In the genomic region with DNA sequence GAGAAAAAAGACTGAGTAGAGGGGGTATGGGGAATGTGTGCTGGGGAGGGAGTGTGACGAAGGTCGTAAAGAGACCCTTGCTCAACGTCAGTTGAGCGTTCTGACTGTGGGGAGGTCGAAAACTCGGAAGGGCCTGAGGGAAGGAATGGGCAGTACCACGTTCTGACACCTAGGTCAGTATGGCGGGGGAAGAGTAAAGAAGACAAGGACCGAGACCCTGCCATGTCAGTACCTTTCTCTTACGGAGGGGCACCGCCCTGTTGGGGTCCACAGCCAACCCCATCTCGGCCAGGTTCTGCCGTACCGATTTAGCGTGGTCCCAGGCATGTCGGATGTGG, we compare ENCODE assay signal across 2 cellular contexts.
TF ChIP-seq lines count a peak whose summit lies in the region.

No MANE protein-coding gene starts in this region.

TF ChIP-seq in GM12878, 131 proteins besides CTCF, POLR2A, EP300 and RAD21:
- TF ChIP-seq RUNX3 (IDR thresholded peaks at IDR 0.05; ENCODE audit: low read length): no peak
- no peak for TF ChIP-seq BRCA1 (IDR thresholded peaks at IDR 0.05; ENCODE audit: low read depth, low read length)
- no peak for TF ChIP-seq ETV6 (conservative IDR thresholded peaks at IDR 0.05 in 1 of 2, IDR thresholded peaks at IDR 0.05 in 1 of 2; ENCODE audit: borderline replicate concordance in 1 of 2, low read depth in 1 of 2)
- no peak for TF ChIP-seq PAX8 (IDR thresholded peaks at IDR 0.05)
- 0 out of 2 replicates have a peak, but pooled peaks have one; percentile 37 for TF ChIP-seq LARP7 (IDR thresholded peaks at IDR 0.05)
- TF ChIP-seq STAT1 (conservative IDR thresholded peaks at IDR 0.05): no peak
- TF ChIP-seq, protein P1, sequence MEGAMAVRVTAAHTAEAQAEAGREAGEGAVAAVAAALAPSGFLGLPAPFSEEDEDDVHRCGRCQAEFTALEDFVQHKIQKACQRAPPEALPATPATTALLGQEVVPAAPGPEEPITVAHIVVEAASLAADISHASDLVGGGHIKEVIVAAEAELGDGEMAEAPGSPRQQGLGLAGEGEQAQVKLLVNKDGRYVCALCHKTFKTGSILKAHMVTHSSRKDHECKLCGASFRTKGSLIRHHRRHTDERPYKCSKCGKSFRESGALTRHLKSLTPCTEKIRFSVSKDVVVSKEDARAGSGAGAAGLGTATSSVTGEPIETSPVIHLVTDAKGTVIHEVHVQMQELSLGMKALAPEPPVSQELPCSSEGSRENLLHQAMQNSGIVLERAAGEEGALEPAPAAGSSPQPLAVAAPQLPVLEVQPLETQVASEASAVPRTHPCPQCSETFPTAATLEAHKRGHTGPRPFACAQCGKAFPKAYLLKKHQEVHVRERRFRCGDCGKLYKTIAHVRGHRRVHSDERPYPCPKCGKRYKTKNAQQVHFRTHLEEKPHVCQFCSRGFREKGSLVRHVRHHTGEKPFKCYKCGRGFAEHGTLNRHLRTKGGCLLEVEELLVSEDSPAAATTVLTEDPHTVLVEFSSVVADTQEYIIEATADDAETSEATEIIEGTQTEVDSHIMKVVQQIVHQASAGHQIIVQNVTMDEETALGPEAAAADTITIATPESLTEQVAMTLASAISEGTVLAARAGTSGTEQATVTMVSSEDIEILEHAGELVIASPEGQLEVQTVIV (IDR thresholded peaks at IDR 0.05; ENCODE audit: borderline replicate concordance, partially characterized antibody): peak; percentile 32
TF ChIP-seq in GM12878: peak in this region for 2.

TF ChIP-seq in liver, 16 proteins besides CTCF, POLR2A, EP300 and RAD21:
- TF ChIP-seq FOXA2 (IDR thresholded peaks at IDR 0.05): no peak
- no peak for TF ChIP-seq NR2F2 (IDR thresholded peaks at IDR 0.05)
- TF ChIP-seq GABPA (IDR thresholded peaks at IDR 0.05 in 1 of 2, conservative IDR thresholded peaks at IDR 0.05 in 1 of 2): no peak
- no peak for TF ChIP-seq SP1 (IDR thresholded peaks at IDR 0.05)
- TF ChIP-seq, protein P2, sequence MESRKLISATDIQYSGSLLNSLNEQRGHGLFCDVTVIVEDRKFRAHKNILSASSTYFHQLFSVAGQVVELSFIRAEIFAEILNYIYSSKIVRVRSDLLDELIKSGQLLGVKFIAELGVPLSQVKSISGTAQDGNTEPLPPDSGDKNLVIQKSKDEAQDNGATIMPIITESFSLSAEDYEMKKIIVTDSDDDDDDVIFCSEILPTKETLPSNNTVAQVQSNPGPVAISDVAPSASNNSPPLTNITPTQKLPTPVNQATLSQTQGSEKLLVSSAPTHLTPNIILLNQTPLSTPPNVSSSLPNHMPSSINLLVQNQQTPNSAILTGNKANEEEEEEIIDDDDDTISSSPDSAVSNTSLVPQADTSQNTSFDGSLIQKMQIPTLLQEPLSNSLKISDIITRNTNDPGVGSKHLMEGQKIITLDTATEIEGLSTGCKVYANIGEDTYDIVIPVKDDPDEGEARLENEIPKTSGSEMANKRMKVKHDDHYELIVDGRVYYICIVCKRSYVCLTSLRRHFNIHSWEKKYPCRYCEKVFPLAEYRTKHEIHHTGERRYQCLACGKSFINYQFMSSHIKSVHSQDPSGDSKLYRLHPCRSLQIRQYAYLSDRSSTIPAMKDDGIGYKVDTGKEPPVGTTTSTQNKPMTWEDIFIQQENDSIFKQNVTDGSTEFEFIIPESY (IDR thresholded peaks at IDR 0.05): no peak
- TF ChIP-seq HNF4G (IDR thresholded peaks at IDR 0.05): no peak
- no peak for TF ChIP-seq YY1 (IDR thresholded peaks at IDR 0.05)
- TF ChIP-seq FOXA1 (IDR thresholded peaks at IDR 0.05): no peak
- TF ChIP-seq RXRA (IDR thresholded peaks at IDR 0.05): no peak
- no peak for TF ChIP-seq JUND (IDR thresholded peaks at IDR 0.05)
- TF ChIP-seq ATF3 (IDR thresholded peaks at IDR 0.05): no peak
- TF ChIP-seq MAX (IDR thresholded peaks at IDR 0.05): no peak
